Comparison of ENCODE assay signal across 22 cellular contexts in genomic region chr5:78108564-78108963, GRCh38.
DNase-seq lines count a peak whose midpoint lies in the region; ATAC-seq and TF ChIP-seq lines count a peak whose summit lies in the region.
"Had no signal": no experiment of that assay in that cellular context is flagged by ENCODE, and none has a peak within 500 bp of the region (broad histone marks: within the 10 kb centered on the region; RNA-seq: fewer than 3 reads in every experiment).

No MANE protein-coding gene starts in this region.

- peak; percentile 56 for DNase-seq in OCI-LY7 (ENCODE audit: low spot score)
- DNase-seq in nephron progenitor cell = no peak
- no peak for DNase-seq in stimulated activated naive B cell treated with anti-CD40 and anti-IgM and Interleukin-4, amounts not matched to agents 10 μg/mL and 1 μg/mL and 100 μg/mL, for 72 hours
- DNase-seq in transverse colon = no peak
- DNase-seq in CD8-positive, alpha-beta memory T cell = no peak
- DNase-seq: BE2C, Calu3, GM23248, H7, Kasumi-1, MV-4-11, NCI-H2029, NCI-H446, NCI-H526, NCI-H82, SHP77, T-helper 1 cell had no signal

- peak; percentile 68 for ATAC-seq in GM18868 (IDR thresholded peaks at IDR 0.05; ENCODE audit: unreplicated experiment)
- peak; percentile 27 to 53 for ATAC-seq in stimulated activated naive B cell treated with anti-CD40 and anti-IgM and Interleukin-4, amounts not matched to agents 10 μg/mL and 1 μg/mL and 100 μg/mL, for 72 hours (replicated peaks)
- ATAC-seq in GM19397 (IDR thresholded peaks at IDR 0.05; ENCODE audit: unreplicated experiment) = no peak

- peak overlapping the region; percentile 48 for H3K27ac ChIP-seq in OCI-LY7 (ENCODE audit: low read depth, low read length, poor library complexity, severe bottlenecking)
- no peak overlapping the region for H3K27ac ChIP-seq in transverse colon
- H3K27ac ChIP-seq in CD8-positive, alpha-beta memory T cell (ENCODE audit: low read depth, low read length) = no peak overlapping the region
- H3K27ac ChIP-seq: GM23248, HL-60, RWPE1 had no signal

- TF ChIP-seq CTCF in OCI-LY7 (conservative IDR thresholded peaks at IDR 0.05; ENCODE audit: low read length) (no peak), nephron progenitor cell (IDR thresholded peaks at IDR 0.05) (no peak), transverse colon (IDR thresholded peaks at IDR 0.05) (no peak)

- H3K9me2 ChIP-seq in OCI-LY7 (ENCODE audit: insufficient read depth, low read length) = no peaks in the 10 kb centered on the region

- in situ Hi-C loops in transverse colon (cut with MboI; ENCODE audit: low pct_ligation_motif_present in 1 of 4, low pct_unique_long_range_greater_than_20kb in 1 of 4, low sequenced_read_pairs in 3 of 4) = no loop called here

- H3K4me2 ChIP-seq in OCI-LY7 (ENCODE audit: low read length) = peak overlapping the region; percentile 66

- H4K20me1 ChIP-seq in OCI-LY7 (ENCODE audit: insufficient read depth, low read length) = no peaks in the 10 kb centered on the region

- H3K4me1 ChIP-seq in OCI-LY7 (ENCODE audit: insufficient read depth, low read length, poor library complexity, severe bottlenecking) = peaks cover 51% of the 10 kb centered on the region
- H3K4me1 ChIP-seq in transverse colon = no peaks in the 10 kb centered on the region
- H3K4me1 ChIP-seq in CD8-positive, alpha-beta memory T cell (ENCODE audit: insufficient read depth, low read length) = no peaks in the 10 kb centered on the region

- no peak overlapping the region for H3K4me3 Mint-ChIP-seq in nephron progenitor cell
- peak overlapping the region in 1 of 2 donors; percentile 56 for H3K4me3 Mint-ChIP-seq in stimulated activated naive B cell treated with anti-CD40 and anti-IgM and Interleukin-4, amounts not matched to agents 10 μg/mL and 1 μg/mL and 100 μg/mL, for 72 hours
- H3K4me3 Mint-ChIP-seq in CD8-positive, alpha-beta memory T cell = no peak overlapping the region
- H3K4me3 Mint-ChIP-seq: CD14-positive monocyte had no signal

- H3K36me3 Mint-ChIP-seq in nephron progenitor cell (ENCODE audit: low read depth) = peaks cover 43% of the 10 kb centered on the region
- peaks cover 23 to 24% of the 10 kb centered on the region in 2 donors for H3K36me3 Mint-ChIP-seq in stimulated activated naive B cell treated with anti-CD40 and anti-IgM and Interleukin-4, amounts not matched to agents 10 μg/mL and 1 μg/mL and 100 μg/mL, for 72 hours
- H3K36me3 Mint-ChIP-seq in CD8-positive, alpha-beta memory T cell = peaks cover 7 to 55% (median 24%) of the 10 kb centered on the region in 3 donors

- H3K9me3 Mint-ChIP-seq in nephron progenitor cell = no peaks in the 10 kb centered on the region
- peaks cover 11 to 12% of the 10 kb centered on the region in 2 donors for H3K9me3 Mint-ChIP-seq in stimulated activated naive B cell treated with anti-CD40 and anti-IgM and Interleukin-4, amounts not matched to agents 10 μg/mL and 1 μg/mL and 100 μg/mL, for 72 hours
- no peaks in the 10 kb centered on the region for H3K9me3 Mint-ChIP-seq in CD8-positive, alpha-beta memory T cell

- intact Hi-C loops in OCI-LY7 (cut with micrococcal nuclease; ENCODE audit: unreplicated experiment) (no loop called here), transverse colon (cut with DNase I; ENCODE audit: low total_unique reads) (no loop called here)

- no peaks in the 10 kb centered on the region for H3K9me3 ChIP-seq in OCI-LY7 (ENCODE audit: low read length)
- H3K9me3 ChIP-seq in transverse colon = no peaks in the 10 kb centered on the region
- H3K9me3 ChIP-seq in CD8-positive, alpha-beta memory T cell (ENCODE audit: low read length) = no peaks in the 10 kb centered on the region
- H3K9me3 ChIP-seq: BE2C had no signal

- POLR2A ChIA-PET in OCI-LY7 (lab: Charles Lee) = interaction anchor here (0.6 to 1.2 kb wide), 2 partner anchors 61 to 794 kb away, joined by 4 to 5 read pairs; no protein-coding TSS in a partner anchor
- POLR2A ChIA-PET in CD8-positive, alpha-beta memory T cell (lab: Charles Lee) = no interaction called here

- H3K79me2 ChIP-seq in OCI-LY7 (ENCODE audit: insufficient read depth, low read depth, low read length) = no peaks in the 10 kb centered on the region

- no peak for TF ChIP-seq EP300 in transverse colon (IDR thresholded peaks at IDR 0.05; ENCODE audit: low read depth)

- peaks cover 29% of the 10 kb centered on the region for H3K36me3 ChIP-seq in OCI-LY7 (ENCODE audit: insufficient read depth, low read length)
- peaks cover 0 to 30% (median 4%) of the 10 kb centered on the region in 4 donors for H3K36me3 ChIP-seq in transverse colon
- H3K36me3 ChIP-seq in CD8-positive, alpha-beta memory T cell (ENCODE audit: insufficient read depth, low read length) = peaks cover 3% of the 10 kb centered on the region
- H3K36me3 ChIP-seq: BE2C had no signal

- H3K27me3 Mint-ChIP-seq in nephron progenitor cell (ENCODE audit: low read depth, poor library complexity) = no peaks in the 10 kb centered on the region
- no peaks in the 10 kb centered on the region for H3K27me3 Mint-ChIP-seq in stimulated activated naive B cell treated with anti-CD40 and anti-IgM and Interleukin-4, amounts not matched to agents 10 μg/mL and 1 μg/mL and 100 μg/mL, for 72 hours
- no peaks in the 10 kb centered on the region for H3K27me3 Mint-ChIP-seq in CD8-positive, alpha-beta memory T cell

- peaks cover 15% of the 10 kb centered on the region for H3K4me1 Mint-ChIP-seq in nephron progenitor cell
- H3K4me1 Mint-ChIP-seq in stimulated activated naive B cell treated with anti-CD40 and anti-IgM and Interleukin-4, amounts not matched to agents 10 μg/mL and 1 μg/mL and 100 μg/mL, for 72 hours = peaks cover 25 to 57% of the 10 kb centered on the region in 2 donors
- H3K4me1 Mint-ChIP-seq in CD8-positive, alpha-beta memory T cell = peaks cover 0 to 2% (median 0%) of the 10 kb centered on the region in 3 donors

- H3K4me3 ChIP-seq in OCI-LY7 (ENCODE audit: low read depth, low read length, poor library complexity, severe bottlenecking) = peak overlapping the region; percentile 12
- no peak overlapping the region for H3K4me3 ChIP-seq in transverse colon
- H3K4me3 ChIP-seq in CD8-positive, alpha-beta memory T cell (ENCODE audit: low read length) = no peak overlapping the region
- H3K4me3 ChIP-seq: GM23248 had no signal

- BruUV-seq in OCI-LY7 (replicated peaks; lab: Mats Ljungman, UMichigan) = no TSS peak

- H3K27ac Mint-ChIP-seq in nephron progenitor cell = peak overlapping the region; percentile 20
- peak overlapping the region; percentile 87 for H3K27ac Mint-ChIP-seq in stimulated activated naive B cell treated with anti-CD40 and anti-IgM and Interleukin-4, amounts not matched to agents 10 μg/mL and 1 μg/mL and 100 μg/mL, for 72 hours
- H3K27ac Mint-ChIP-seq in CD8-positive, alpha-beta memory T cell = no peak overlapping the region

- CTCF ChIA-PET in OCI-LY7 (lab: Charles Lee; ENCODE audit: unreplicated experiment) = no interaction called here
- CTCF ChIA-PET in CD8-positive, alpha-beta memory T cell (lab: Charles Lee) = no interaction called here

- no peak for TF ChIP-seq POLR2A in transverse colon (IDR thresholded peaks at IDR 0.05)

- 81 to 89% methylated on average over 3 of the region's 3 CpGs for WGBS in transverse colon (ENCODE audit: low coverage in 1 of 2), 2 donors

- H3K27me3 ChIP-seq in transverse colon = no peaks in the 10 kb centered on the region
- no peaks in the 10 kb centered on the region for H3K27me3 ChIP-seq in CD8-positive, alpha-beta memory T cell (ENCODE audit: insufficient read depth, low read length, poor library complexity, severe bottlenecking)
- H3K27me3 ChIP-seq: BE2C had no signal

- H2AFZ ChIP-seq in OCI-LY7 (ENCODE audit: low read length) = no peak overlapping the region
- H2AFZ ChIP-seq: GM23248 had no signal

Comparison
In these comparisons a context has a peak if more than half of its experiments do, and no peak if none do; other contexts are left out.
1. H3K27ac Mint-ChIP-seq: peak in nephron progenitor cell (single experiment) and stimulated activated naive B cell treated with anti-CD40 and anti-IgM and Interleukin-4, amounts not matched to agents 10 μg/mL and 1 μg/mL and 100 μg/mL, for 72 hours (single experiment); none in CD8-positive, alpha-beta memory T cell (0 of 8).